Comparison of ENCODE assay signal across 1 cellular context in the genomic region with DNA sequence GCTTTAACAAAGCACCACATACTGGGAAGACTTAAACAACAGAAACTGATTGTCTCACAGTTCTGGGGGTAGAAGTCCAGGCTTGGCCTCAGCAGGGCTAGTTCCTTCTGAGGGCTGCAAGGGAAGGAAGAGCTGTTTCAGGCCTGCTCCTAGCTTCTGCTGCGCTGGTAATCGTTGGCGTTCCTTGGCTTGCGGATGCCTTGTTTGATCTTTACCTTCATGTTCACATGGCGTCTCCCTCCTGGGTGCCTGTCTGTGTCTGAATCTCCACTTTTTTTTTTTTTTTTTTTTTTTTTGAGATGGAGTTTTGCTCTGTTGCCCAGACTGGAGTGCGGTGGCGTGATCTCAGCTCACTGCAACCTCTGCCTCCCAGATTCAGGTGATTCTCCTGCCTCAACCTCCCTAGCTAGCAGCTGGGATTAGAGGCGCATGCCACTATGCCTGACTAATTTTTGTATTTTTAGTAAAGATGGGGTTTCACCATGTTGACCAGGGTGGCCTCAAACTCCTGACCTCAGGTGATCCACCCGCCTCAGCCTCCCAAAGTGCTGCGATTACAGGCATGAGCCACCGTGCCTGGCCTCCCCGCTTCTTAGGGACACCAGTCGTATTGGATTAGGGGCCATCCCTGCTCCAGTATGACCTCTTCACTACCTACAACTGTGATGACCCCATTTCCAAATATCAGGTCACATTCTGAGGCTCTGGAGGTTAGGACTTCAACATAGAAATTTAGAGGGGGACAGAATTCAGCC.
TF ChIP-seq lines count a peak whose summit lies in the region.

No MANE protein-coding gene starts in this region.

TF ChIP-seq in GM12878, 131 proteins besides CTCF, POLR2A, EP300 and RAD21:
- TF ChIP-seq EED (IDR thresholded peaks at IDR 0.05; ENCODE audit: low read depth) (no peak), BHLHE40 (IDR thresholded peaks at IDR 0.05; ENCODE audit: borderline replicate concordance in 1 of 2, low read depth in 2 of 2, low read length in 1 of 2) (0 out of 4 replicates have a peak, but pooled peaks of 1 of the 2 experiments have one; percentile 6), SP1 (IDR thresholded peaks at IDR 0.05; ENCODE audit: low read depth, low read length) (no peak), POLR2AphosphoS2 (IDR thresholded peaks at IDR 0.05; ENCODE audit: low read depth, low read length) (no peak), NR2F1 (conservative IDR thresholded peaks at IDR 0.05) (0 out of 2 replicates have a peak, but pooled peaks have one; percentile 14)
